ENCODE assay signal across 1 cellular context in the genomic region with DNA sequence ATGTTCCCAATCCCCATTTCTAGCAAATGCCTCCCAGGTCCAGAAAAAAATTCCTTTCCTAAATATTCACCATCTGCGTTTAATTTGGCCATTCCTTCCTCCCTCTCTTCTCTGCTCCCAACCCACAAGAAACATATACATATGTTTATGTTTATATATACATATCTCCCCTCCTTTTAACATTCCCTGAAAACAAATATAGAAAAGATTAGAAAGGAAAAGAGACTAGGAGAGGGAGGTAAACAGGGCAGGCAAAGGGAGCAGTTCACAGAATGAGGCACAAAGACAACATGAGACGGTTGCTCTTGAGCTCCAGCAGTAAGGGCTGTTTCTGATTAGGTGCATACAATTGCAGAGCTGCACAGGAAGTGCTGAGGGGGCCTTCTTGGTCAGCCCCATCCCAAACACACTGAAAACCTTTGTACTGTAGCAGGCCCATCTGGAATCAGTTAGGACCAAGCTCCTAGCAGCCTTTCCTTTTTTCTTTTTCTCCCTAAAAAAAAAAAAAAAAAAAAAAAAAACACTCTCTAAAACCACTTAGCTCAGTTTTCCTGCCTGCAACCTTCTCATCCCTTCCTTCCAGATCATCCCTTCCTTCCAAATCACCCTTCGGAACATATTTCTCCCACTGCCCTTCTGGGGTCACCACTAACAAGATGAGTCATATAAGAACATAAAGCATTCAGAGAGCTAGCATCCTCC.
TF ChIP-seq lines count a peak whose summit lies in the region.

No MANE protein-coding gene starts in this region.

TF ChIP-seq in HepG2, 621 proteins besides CTCF, POLR2A, EP300 and RAD21 (continued from another document):
- TF ChIP-seq, protein P1, sequence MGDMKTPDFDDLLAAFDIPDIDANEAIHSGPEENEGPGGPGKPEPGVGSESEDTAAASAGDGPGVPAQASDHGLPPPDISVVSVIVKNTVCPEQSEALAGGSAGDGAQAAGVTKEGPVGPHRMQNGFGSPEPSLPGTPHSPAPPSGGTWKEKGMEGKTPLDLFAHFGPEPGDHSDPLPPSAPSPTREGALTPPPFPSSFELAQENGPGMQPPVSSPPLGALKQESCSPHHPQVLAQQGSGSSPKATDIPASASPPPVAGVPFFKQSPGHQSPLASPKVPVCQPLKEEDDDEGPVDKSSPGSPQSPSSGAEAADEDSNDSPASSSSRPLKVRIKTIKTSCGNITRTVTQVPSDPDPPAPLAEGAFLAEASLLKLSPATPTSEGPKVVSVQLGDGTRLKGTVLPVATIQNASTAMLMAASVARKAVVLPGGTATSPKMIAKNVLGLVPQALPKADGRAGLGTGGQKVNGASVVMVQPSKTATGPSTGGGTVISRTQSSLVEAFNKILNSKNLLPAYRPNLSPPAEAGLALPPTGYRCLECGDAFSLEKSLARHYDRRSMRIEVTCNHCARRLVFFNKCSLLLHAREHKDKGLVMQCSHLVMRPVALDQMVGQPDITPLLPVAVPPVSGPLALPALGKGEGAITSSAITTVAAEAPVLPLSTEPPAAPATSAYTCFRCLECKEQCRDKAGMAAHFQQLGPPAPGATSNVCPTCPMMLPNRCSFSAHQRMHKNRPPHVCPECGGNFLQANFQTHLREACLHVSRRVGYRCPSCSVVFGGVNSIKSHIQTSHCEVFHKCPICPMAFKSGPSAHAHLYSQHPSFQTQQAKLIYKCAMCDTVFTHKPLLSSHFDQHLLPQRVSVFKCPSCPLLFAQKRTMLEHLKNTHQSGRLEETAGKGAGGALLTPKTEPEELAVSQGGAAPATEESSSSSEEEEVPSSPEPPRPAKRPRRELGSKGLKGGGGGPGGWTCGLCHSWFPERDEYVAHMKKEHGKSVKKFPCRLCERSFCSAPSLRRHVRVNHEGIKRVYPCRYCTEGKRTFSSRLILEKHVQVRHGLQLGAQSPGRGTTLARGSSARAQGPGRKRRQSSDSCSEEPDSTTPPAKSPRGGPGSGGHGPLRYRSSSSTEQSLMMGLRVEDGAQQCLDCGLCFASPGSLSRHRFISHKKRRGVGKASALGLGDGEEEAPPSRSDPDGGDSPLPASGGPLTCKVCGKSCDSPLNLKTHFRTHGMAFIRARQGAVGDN (CRISPR knock-in tag; IDR thresholded peaks at IDR 0.05) = no peak
- TF ChIP-seq FOXP1 (IDR thresholded peaks at IDR 0.05) (no peak), FOXP1 (CRISPR knock-in tag; IDR thresholded peaks at IDR 0.05) (peak; percentile 40; the same call in 1 of the 2 replicates), SUZ12 (IDR thresholded peaks at IDR 0.05; ENCODE audit: low read depth, low read length) (no peak), NFYB (CRISPR knock-in tag; IDR thresholded peaks at IDR 0.05) (no peak), IKZF4 (CRISPR knock-in tag; IDR thresholded peaks at IDR 0.05; ENCODE audit: borderline replicate concordance, low read depth, not compliant biosample characterization) (no peak), ZNF570 (CRISPR knock-in tag; IDR thresholded peaks at IDR 0.05; ENCODE audit: borderline replicate concordance) (no peak), HIVEP1 (CRISPR knock-in tag; IDR thresholded peaks at IDR 0.05) (no peak), ZNF343 (CRISPR knock-in tag; IDR thresholded peaks at IDR 0.05) (no peak), MIER2 (CRISPR knock-in tag; IDR thresholded peaks at IDR 0.05) (no peak), ELF4 (CRISPR knock-in tag; IDR thresholded peaks at IDR 0.05; ENCODE audit: borderline replicate concordance) (no peak), ATAD3A (CRISPR knock-in tag; IDR thresholded peaks at IDR 0.05) (no peak), RFX1 (IDR thresholded peaks at IDR 0.05) (no peak)
- TF ChIP-seq, protein P2, sequence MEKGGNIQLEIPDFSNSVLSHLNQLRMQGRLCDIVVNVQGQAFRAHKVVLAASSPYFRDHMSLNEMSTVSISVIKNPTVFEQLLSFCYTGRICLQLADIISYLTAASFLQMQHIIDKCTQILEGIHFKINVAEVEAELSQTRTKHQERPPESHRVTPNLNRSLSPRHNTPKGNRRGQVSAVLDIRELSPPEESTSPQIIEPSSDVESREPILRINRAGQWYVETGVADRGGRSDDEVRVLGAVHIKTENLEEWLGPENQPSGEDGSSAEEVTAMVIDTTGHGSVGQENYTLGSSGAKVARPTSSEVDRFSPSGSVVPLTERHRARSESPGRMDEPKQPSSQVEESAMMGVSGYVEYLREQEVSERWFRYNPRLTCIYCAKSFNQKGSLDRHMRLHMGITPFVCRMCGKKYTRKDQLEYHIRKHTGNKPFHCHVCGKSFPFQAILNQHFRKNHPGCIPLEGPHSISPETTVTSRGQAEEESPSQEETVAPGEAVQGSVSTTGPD (CRISPR knock-in tag; IDR thresholded peaks at IDR 0.05) = no peak
- TF ChIP-seq, protein P3, sequence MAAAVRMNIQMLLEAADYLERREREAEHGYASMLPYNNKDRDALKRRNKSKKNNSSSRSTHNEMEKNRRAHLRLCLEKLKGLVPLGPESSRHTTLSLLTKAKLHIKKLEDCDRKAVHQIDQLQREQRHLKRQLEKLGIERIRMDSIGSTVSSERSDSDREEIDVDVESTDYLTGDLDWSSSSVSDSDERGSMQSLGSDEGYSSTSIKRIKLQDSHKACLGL (CRISPR knock-in tag; IDR thresholded peaks at IDR 0.05) = no peak
- TF ChIP-seq, protein P4, sequence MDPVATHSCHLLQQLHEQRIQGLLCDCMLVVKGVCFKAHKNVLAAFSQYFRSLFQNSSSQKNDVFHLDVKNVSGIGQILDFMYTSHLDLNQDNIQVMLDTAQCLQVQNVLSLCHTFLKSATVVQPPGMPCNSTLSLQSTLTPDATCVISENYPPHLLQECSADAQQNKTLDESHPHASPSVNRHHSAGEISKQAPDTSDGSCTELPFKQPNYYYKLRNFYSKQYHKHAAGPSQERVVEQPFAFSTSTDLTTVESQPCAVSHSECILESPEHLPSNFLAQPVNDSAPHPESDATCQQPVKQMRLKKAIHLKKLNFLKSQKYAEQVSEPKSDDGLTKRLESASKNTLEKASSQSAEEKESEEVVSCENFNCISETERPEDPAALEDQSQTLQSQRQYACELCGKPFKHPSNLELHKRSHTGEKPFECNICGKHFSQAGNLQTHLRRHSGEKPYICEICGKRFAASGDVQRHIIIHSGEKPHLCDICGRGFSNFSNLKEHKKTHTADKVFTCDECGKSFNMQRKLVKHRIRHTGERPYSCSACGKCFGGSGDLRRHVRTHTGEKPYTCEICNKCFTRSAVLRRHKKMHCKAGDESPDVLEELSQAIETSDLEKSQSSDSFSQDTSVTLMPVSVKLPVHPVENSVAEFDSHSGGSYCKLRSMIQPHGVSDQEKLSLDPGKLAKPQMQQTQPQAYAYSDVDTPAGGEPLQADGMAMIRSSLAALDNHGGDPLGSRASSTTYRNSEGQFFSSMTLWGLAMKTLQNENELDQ (CRISPR knock-in tag; IDR thresholded peaks at IDR 0.05; ENCODE audit: borderline replicate concordance) = no peak
- TF ChIP-seq, protein P5, sequence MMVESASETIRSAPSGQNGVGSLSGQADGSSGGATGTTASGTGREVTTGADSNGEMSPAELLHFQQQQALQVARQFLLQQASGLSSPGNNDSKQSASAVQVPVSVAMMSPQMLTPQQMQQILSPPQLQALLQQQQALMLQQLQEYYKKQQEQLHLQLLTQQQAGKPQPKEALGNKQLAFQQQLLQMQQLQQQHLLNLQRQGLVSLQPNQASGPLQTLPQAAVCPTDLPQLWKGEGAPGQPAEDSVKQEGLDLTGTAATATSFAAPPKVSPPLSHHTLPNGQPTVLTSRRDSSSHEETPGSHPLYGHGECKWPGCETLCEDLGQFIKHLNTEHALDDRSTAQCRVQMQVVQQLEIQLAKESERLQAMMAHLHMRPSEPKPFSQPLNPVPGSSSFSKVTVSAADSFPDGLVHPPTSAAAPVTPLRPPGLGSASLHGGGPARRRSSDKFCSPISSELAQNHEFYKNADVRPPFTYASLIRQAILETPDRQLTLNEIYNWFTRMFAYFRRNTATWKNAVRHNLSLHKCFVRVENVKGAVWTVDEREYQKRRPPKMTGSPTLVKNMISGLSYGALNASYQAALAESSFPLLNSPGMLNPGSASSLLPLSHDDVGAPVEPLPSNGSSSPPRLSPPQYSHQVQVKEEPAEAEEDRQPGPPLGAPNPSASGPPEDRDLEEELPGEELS (CRISPR knock-in tag; IDR thresholded peaks at IDR 0.05) = peak; percentile 33; the same call in 1 of the 2 replicates
